ENCODE assay signal across 18 cellular contexts in genomic region chr4:150411527-150411926, GRCh38.
A peak's percentile ranks its signal among the peaks of the same experiment; 100 is the strongest.
DNase-seq lines count a peak whose midpoint lies in the region; ATAC-seq and TF ChIP-seq lines count a peak whose summit lies in the region.
"Had no signal": no experiment of that assay in that cellular context is flagged by ENCODE, and none has a peak within 500 bp of the region (broad histone marks: within the 10 kb centered on the region; RNA-seq: fewer than 3 reads in every experiment).

No MANE protein-coding gene starts in this region.

- H3K36me3 Mint-ChIP-seq in progenitor cell of endocrine pancreas (ENCODE audit: insufficient read depth), result peaks cover 3% of the 10 kb centered on the region

- H3K4me1 Mint-ChIP-seq in progenitor cell of endocrine pancreas (ENCODE audit: low read depth), result peaks cover 2% of the 10 kb centered on the region

- no peaks in the 10 kb centered on the region for H3K9me3 Mint-ChIP-seq in progenitor cell of endocrine pancreas (ENCODE audit: low read depth)
- H3K9me3 Mint-ChIP-seq: activated naive CD8-positive, alpha-beta T cell treated with anti-CD3 and anti-CD28 coated beads for 36 hours had no signal

- no peaks in the 10 kb centered on the region for H3K27me3 Mint-ChIP-seq in progenitor cell of endocrine pancreas
- H3K27me3 Mint-ChIP-seq: activated naive CD8-positive, alpha-beta T cell treated with anti-CD3 and anti-CD28 coated beads for 36 hours had no signal

- no peak for TF ChIP-seq CTCF in progenitor cell of endocrine pancreas (IDR thresholded peaks at IDR 0.05; ENCODE audit: unreplicated experiment)

- peak; percentile 0 for DNase-seq in DMS 273 (lab: John Stamatoyannopoulos, UW; ENCODE audit: unreplicated experiment)
- DNase-seq in DMS 273 treated with DMSO at 0.1 percent for 48 hours (lab: John Stamatoyannopoulos, UW), result no peak
- peak; percentile 30 for DNase-seq in NCI-H446 treated with DMSO at 0.1 percent for 48 hours (lab: John Stamatoyannopoulos, UW)
- DNase-seq in cerebellar cortex (ENCODE audit: low spot score), result peak; percentile 40
- DNase-seq in progenitor cell of endocrine pancreas (ENCODE audit: low spot score, unreplicated experiment), result no peak
- DNase-seq in AG08396 (ENCODE audit: low spot score), result no peak
- DNase-seq: activated naive CD8-positive, alpha-beta T cell treated with anti-CD3 and anti-CD28 coated beads for 36 hours; H7; left lung; midbrain; NCI-H1417 treated with DMSO at 0.1 percent for 48 hours; NCI-H526; spleen; T-helper 9 cell had no signal

- ATAC-seq in GM19463 (IDR thresholded peaks at IDR 0.05; ENCODE audit: unreplicated experiment), result no peak
- no peak for ATAC-seq in GM19328 (IDR thresholded peaks at IDR 0.05; ENCODE audit: unreplicated experiment)
- ATAC-seq: activated CD4-positive, CD25-positive, alpha-beta regulatory T cell treated with anti-CD3 and anti-CD28 coated beads, Interleukin-2, amount 50 U/mL, for 24 hours; GM12878; left lung had no signal

- no peak overlapping the region for H3K4me3 Mint-ChIP-seq in progenitor cell of endocrine pancreas (ENCODE audit: low read depth)
- H3K4me3 Mint-ChIP-seq: activated naive CD8-positive, alpha-beta T cell treated with anti-CD3 and anti-CD28 coated beads for 36 hours had no signal

- H3K27ac Mint-ChIP-seq in progenitor cell of endocrine pancreas, result peak overlapping the region; percentile 2
- H3K27ac Mint-ChIP-seq: activated naive CD8-positive, alpha-beta T cell treated with anti-CD3 and anti-CD28 coated beads for 36 hours had no signal

Comparison
In these comparisons a context has a peak if more than half of its experiments do, and no peak if none do; other contexts are left out.
1. DNase-seq: peak in DMS 273 (single experiment), NCI-H446 treated with DMSO at 0.1 percent for 48 hours (single experiment) and cerebellar cortex (single experiment); none in DMS 273 treated with DMSO at 0.1 percent for 48 hours (single experiment), progenitor cell of endocrine pancreas (single experiment) and AG08396 (single experiment).